12 cellular contexts compared by ENCODE assay signal in genomic region chr1:16158025-16158424, GRCh38. TPM values are rescaled to one million over a fixed set of nuclear protein-coding genes. Genes with fewer than 3 reads are reported as not detected.
A peak's percentile ranks its signal among the peaks of the same experiment; 100 is the strongest.
DNase-seq lines count a peak whose midpoint lies in the region; ATAC-seq and TF ChIP-seq lines count a peak whose summit lies in the region.
"Had no signal": no experiment of that assay in that cellular context is flagged by ENCODE, and none has a peak within 500 bp of the region (broad histone marks: within the 10 kb centered on the region; RNA-seq: fewer than 3 reads in every experiment).

No MANE protein-coding gene starts in this region.

- CTCF ChIA-PET in MCF 10A (lab: Yijun Ruan, JAX): interaction anchor here (0.9 to 15.2 kb wide), 3 partner anchors 24 to 78 kb away, joined by 3 to 156 read pairs (median 4); no protein-coding TSS in a partner anchor

- TF ChIP-seq CTCF in MCF 10A (IDR thresholded peaks at IDR 0.05; ENCODE audit: unreplicated experiment) (no peak), breast epithelium (IDR thresholded peaks at IDR 0.05) (no peak)

- no peak for TF ChIP-seq POLR2A in breast epithelium (IDR thresholded peaks at IDR 0.05)

- H3K36me3 Mint-ChIP-seq in MCF 10A (ENCODE audit: insufficient read depth, unreplicated experiment): peaks cover 25% of the 10 kb centered on the region
- H3K36me3 Mint-ChIP-seq in T-helper 17 cell (ENCODE audit: low read depth): no peaks in the 10 kb centered on the region
- H3K36me3 Mint-ChIP-seq: activated naive CD4-positive, alpha-beta T cell treated with anti-CD3 and anti-CD28 coated beads, Interleukin-2, amount 50 U/mL, for 24 hours had no signal

- BruUV-seq in MCF 10A (replicated peaks; lab: Mats Ljungman, UMichigan): no TSS peak

- no peaks in the 10 kb centered on the region for H3K27me3 Mint-ChIP-seq in MCF 10A (ENCODE audit: insufficient read depth, unreplicated experiment)
- no peaks in the 10 kb centered on the region for H3K27me3 Mint-ChIP-seq in T-helper 17 cell

- POLR2A ChIA-PET in MCF 10A (lab: Yijun Ruan, JAX): interaction anchor here (0.6 to 6.5 kb wide), 8 partner anchors 12 to 757 kb away, joined by 3 to 153 read pairs (median 38); no protein-coding TSS in a partner anchor

- H3K27ac ChIP-seq in breast epithelium (peak overlapping the region in 1 of 2 donors; percentile 7), skin epidermis (peak overlapping the region in 11 of 21 experiments; percentile 1 to 96 (median 43))
- no peak overlapping the region for H3K27ac ChIP-seq in effector memory CD4-positive, alpha-beta T cell (ENCODE audit: insufficient read depth, low read length, poor library complexity, severe bottlenecking)
- H3K27ac ChIP-seq: spleen had no signal

- H3K4me3 Mint-ChIP-seq in MCF 10A (ENCODE audit: unreplicated experiment) (peak overlapping the region; percentile 87), T-helper 17 cell (peak overlapping the region; percentile 79)

- ATAC-seq in T-helper 17 cell (peak; percentile 78), GM21825 (IDR thresholded peaks at IDR 0.05; ENCODE audit: unreplicated experiment) (no peak)

- no peaks in the 10 kb centered on the region for H3K9me3 ChIP-seq in breast epithelium
- H3K9me3 ChIP-seq in T-helper 17 cell (ENCODE audit: control insufficient read depth, low read length, poor library complexity, severe bottlenecking): no peaks in the 10 kb centered on the region
- no peaks in the 10 kb centered on the region for H3K9me3 ChIP-seq in effector memory CD4-positive, alpha-beta T cell (ENCODE audit: control insufficient read depth, low read length)
- H3K9me3 ChIP-seq: spleen had no signal

- peaks cover 29% of the 10 kb centered on the region for H3K4me1 Mint-ChIP-seq in MCF 10A (ENCODE audit: insufficient read depth, unreplicated experiment)
- peaks cover 51% of the 10 kb centered on the region for H3K4me1 Mint-ChIP-seq in T-helper 17 cell

- H3K4me3 ChIP-seq in breast epithelium: no peak overlapping the region
- no peak overlapping the region for H3K4me3 ChIP-seq in effector memory CD4-positive, alpha-beta T cell (ENCODE audit: insufficient read depth, low read depth, low read length, poor library complexity, severe bottlenecking)
- H3K4me3 ChIP-seq in skin epidermis: no peak overlapping the region
- H3K4me3 ChIP-seq: spleen had no signal

- DNase-seq in MCF 10A (ENCODE audit: unreplicated experiment) (no peak), breast epithelium (ENCODE audit: low spot score in 2 of 2) (no peak), T-helper 17 cell (peak in 2 of 3 donors; percentile 20 to 35), kidney glomerular epithelial cell (lab: John Stamatoyannopoulos, UW) (no peak), OCI-M2 (lab: John Stamatoyannopoulos, UW; ENCODE audit: unreplicated experiment) (no peak)
- DNase-seq in effector memory CD4-positive, alpha-beta T cell: peak in 2 of 3 donors; percentile 25 to 29
- DNase-seq: Kasumi-1; spleen; stimulated activated CD8-positive, alpha-beta memory T cell treated with anti-CD3 and anti-CD28 coated beads, Interleukin-4, amount 100 ng/mL, for 48 hours had no signal

- no peaks in the 10 kb centered on the region for H3K9me3 Mint-ChIP-seq in MCF 10A (ENCODE audit: unreplicated experiment)
- H3K9me3 Mint-ChIP-seq: activated naive CD4-positive, alpha-beta T cell treated with anti-CD3 and anti-CD28 coated beads, Interleukin-2, amount 50 U/mL, for 24 hours had no signal

- peaks cover 9 to 12% of the 10 kb centered on the region in 2 donors for H3K4me1 ChIP-seq in breast epithelium
- H3K4me1 ChIP-seq in effector memory CD4-positive, alpha-beta T cell (ENCODE audit: control insufficient read depth, insufficient read depth, low read length, poor library complexity, severe bottlenecking): peaks cover 61% of the 10 kb centered on the region

- intact Hi-C loops in MCF 10A (cut with micrococcal nuclease) (no loop called here), breast epithelium (cut with DNase I; ENCODE audit: low total_unique reads) (no loop called here)

- no peaks in the 10 kb centered on the region for H3K36me3 ChIP-seq in breast epithelium
- H3K36me3 ChIP-seq in effector memory CD4-positive, alpha-beta T cell (ENCODE audit: control insufficient read depth, insufficient read depth, low read length): no peaks in the 10 kb centered on the region
- H3K36me3 ChIP-seq: spleen had no signal

- H3K27ac Mint-ChIP-seq in MCF 10A (ENCODE audit: low read depth, unreplicated experiment) (peak overlapping the region; percentile 84), T-helper 17 cell (peak overlapping the region; percentile 83)

- no peaks in the 10 kb centered on the region for H3K27me3 ChIP-seq in breast epithelium
- no peaks in the 10 kb centered on the region for H3K27me3 ChIP-seq in effector memory CD4-positive, alpha-beta T cell (replicated peaks; ENCODE audit: control insufficient read depth, insufficient read depth, low read length, poor library complexity, severe bottlenecking)

RNA-seq across cellular contexts. Expression of gene EPHA2, which starts 2.2 kb away (rescaled TPM):
- total RNA-seq in MCF 10A (2022) (206 and 248 TPM in 2 replicates), breast epithelium (10 to 100 TPM in 2 of 3 donors, 1 to 10 TPM in 1; 5.8 to 18.4 (median 16.7) TPM), T-helper 17 cell (not detected)

RNA-seq across cellular contexts. Expression of gene ARHGEF19, which starts 54.4 kb away (rescaled TPM):
- total RNA-seq in MCF 10A (2022) (1.7 and 1.9 TPM in 2 replicates), breast epithelium (10 to 100 TPM in 2 of 3 donors, 1 to 10 TPM in 1; 7.5 to 18.0 (median 12.9) TPM), T-helper 17 cell (1 to 10 TPM; 9.1 to 9.3 TPM)

Comparison
In these comparisons a context has a peak if more than half of its experiments do, and no peak if none do; other contexts are left out.
1. RNA of gene EPHA2, which starts 2.2 kb away (total RNA-seq): 206 to 248 TPM in MCF 10A; 5.8 to 18.4 TPM in breast epithelium and not detected in T-helper 17 cell; every median in the first group is over 10 times any median in the second.
2. DNase-seq: peak in T-helper 17 cell (2 of 3) and effector memory CD4-positive, alpha-beta T cell (2 of 3); none in MCF 10A (single experiment), breast epithelium (0 of 2), kidney glomerular epithelial cell (single experiment) and OCI-M2 (single experiment).